In the genomic region with DNA sequence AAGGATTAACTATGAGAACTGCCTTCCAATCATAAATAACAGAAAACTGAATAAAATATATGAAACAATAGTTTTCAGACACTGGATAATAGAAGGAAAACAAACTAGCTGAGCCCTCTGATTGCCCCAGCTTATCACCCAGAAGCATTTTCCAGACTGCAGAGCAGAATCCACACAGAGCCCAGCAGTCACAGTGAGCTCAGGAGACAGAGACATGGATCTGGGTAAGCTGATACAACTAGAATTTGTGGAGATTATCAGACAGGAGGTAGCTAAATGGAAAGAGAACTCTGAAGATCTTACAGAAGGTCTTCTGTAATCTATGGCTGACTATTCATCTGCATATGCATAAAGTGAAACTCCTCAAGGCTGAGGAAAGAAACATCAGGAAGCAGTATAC, we compare ENCODE assay signal across 10 cellular contexts.
"Had no signal": no experiment of that assay in that cellular context is flagged by ENCODE, and none has a peak within 500 bp of the region (broad histone marks: within the 10 kb centered on the region; RNA-seq: fewer than 3 reads in every experiment).

No MANE protein-coding gene starts in this region.

- H3K27ac Mint-ChIP-seq: activated naive CD8-positive, alpha-beta T cell; natural killer cell treated with Interleukin-12 subunit alpha and Interleukin-12 subunit beta and Interleukin-15 and Interleukin-18, amount 100 ng/mL, for 72 hours; stimulated activated naive CD8-positive, alpha-beta T cell treated with anti-CD3 and anti-CD28 coated beads, Interleukin-15, amount 100 ng/mL, for 72 hours; T-helper 1 cell treated with Interleukin-12 subunit alpha and Interleukin-12 subunit beta and Interleukin-4 antibody, amounts not matched to agents 30 μg/mL and 1 μg/mL, for 36 hours had no signal

- H3K27me3 ChIP-seq: ovary had no signal

- H3K4me3 ChIP-seq: ovary, thoracic aorta had no signal

- DNase-seq: activated effector memory CD4-positive, alpha-beta T cell treated with Interleukin-2 at 50 U/mL for 16 hours; anterior cingulate cortex; hippocampal formation; ovary; stimulated activated CD4-positive, alpha-beta T cell treated with anti-CD3 and anti-CD28 coated beads, Interleukin-4, amount 100 ng/mL, for 4 hours; stimulated activated naive CD8-positive, alpha-beta T cell treated with anti-CD3 and anti-CD28 coated beads, Interleukin-15, amount 100 ng/mL, for 72 hours had no signal

- H3K36me3 ChIP-seq: ovary, thoracic aorta had no signal

- H3K27me3 Mint-ChIP-seq: activated naive CD8-positive, alpha-beta T cell; natural killer cell treated with Interleukin-12 subunit alpha and Interleukin-12 subunit beta and Interleukin-15 and Interleukin-18, amount 100 ng/mL, for 72 hours; stimulated activated naive CD8-positive, alpha-beta T cell treated with anti-CD3 and anti-CD28 coated beads, Interleukin-15, amount 100 ng/mL, for 72 hours had no signal

- ATAC-seq: natural killer cell treated with Interleukin-12 subunit alpha and Interleukin-12 subunit beta and Interleukin-15 and Interleukin-18, amount 100 ng/mL, for 72 hours; stimulated activated naive CD8-positive, alpha-beta T cell treated with anti-CD3 and anti-CD28 coated beads, Interleukin-15, amount 100 ng/mL, for 72 hours had no signal

- H3K9me3 ChIP-seq: ovary, thoracic aorta had no signal

- H3K36me3 Mint-ChIP-seq: activated naive CD8-positive, alpha-beta T cell; natural killer cell treated with Interleukin-12 subunit alpha and Interleukin-12 subunit beta and Interleukin-15 and Interleukin-18, amount 100 ng/mL, for 72 hours had no signal

- H3K27ac ChIP-seq: ovary, thoracic aorta had no signal

- H3K4me1 Mint-ChIP-seq: stimulated activated naive CD8-positive, alpha-beta T cell treated with anti-CD3 and anti-CD28 coated beads, Interleukin-15, amount 100 ng/mL, for 72 hours had no signal

- H3K4me3 Mint-ChIP-seq: activated naive CD8-positive, alpha-beta T cell; natural killer cell treated with Interleukin-12 subunit alpha and Interleukin-12 subunit beta and Interleukin-15 and Interleukin-18, amount 100 ng/mL, for 72 hours; stimulated activated naive CD8-positive, alpha-beta T cell treated with anti-CD3 and anti-CD28 coated beads, Interleukin-15, amount 100 ng/mL, for 72 hours; T-helper 1 cell treated with Interleukin-12 subunit alpha and Interleukin-12 subunit beta and Interleukin-4 antibody, amounts not matched to agents 30 μg/mL and 1 μg/mL, for 36 hours had no signal

- H3K9me3 Mint-ChIP-seq: stimulated activated naive CD8-positive, alpha-beta T cell treated with anti-CD3 and anti-CD28 coated beads, Interleukin-15, amount 100 ng/mL, for 72 hours; T-helper 1 cell treated with Interleukin-12 subunit alpha and Interleukin-12 subunit beta and Interleukin-4 antibody, amounts not matched to agents 30 μg/mL and 1 μg/mL, for 36 hours had no signal
